Comparison of ENCODE assay signal across 9 cellular contexts in genomic region chr2:8803658-8804379, GRCh38. TPM values are rescaled to one million over a fixed set of nuclear protein-coding genes. Genes with fewer than 3 reads are reported as not detected.
DNase-seq lines count a peak whose midpoint lies in the region; ATAC-seq, FAIRE-seq and TF ChIP-seq lines count a peak whose summit lies in the region.
"Had no signal": no experiment of that assay in that cellular context is flagged by ENCODE, and none has a peak within 500 bp of the region (broad histone marks: within the 10 kb centered on the region; RNA-seq: fewer than 3 reads in every experiment).

No MANE protein-coding gene starts in this region.

- no peaks in the 10 kb centered on the region for H3K79me2 ChIP-seq in OCI-LY3 (ENCODE audit: low read length)

- TF ChIP-seq CTCF in AG10803 (conservative IDR thresholded peaks at IDR 0.05; ENCODE audit: low read length): no peak
- peak; percentile 47 for TF ChIP-seq CTCF in OCI-LY3 (IDR thresholded peaks at IDR 0.05; ENCODE audit: low read depth, low read length)
- no peak for TF ChIP-seq CTCF in MCF 10A (IDR thresholded peaks at IDR 0.05; ENCODE audit: unreplicated experiment)
- no peak for TF ChIP-seq CTCF in D721Med (IDR thresholded peaks at IDR 0.05; ENCODE audit: insufficient read depth, missing control alignments)

- FAIRE-seq in D721Med (lab: Jason Lieb, UNC): no peak

- peaks cover 14% of the 10 kb centered on the region for H3K4me1 Mint-ChIP-seq in MCF 10A (ENCODE audit: insufficient read depth, unreplicated experiment)

- H3K4me2 ChIP-seq in OCI-LY3 (ENCODE audit: low read length): peak overlapping the region; percentile 48

- H3K4me3 ChIP-seq in AG10803 (ENCODE audit: low read length): no peak overlapping the region
- H3K4me3 ChIP-seq in OCI-LY3 (ENCODE audit: low read length): peak overlapping the region; percentile 18; the same call in 1 of the 2 replicates

- no peaks in the 10 kb centered on the region for H3K9me3 Mint-ChIP-seq in MCF 10A (ENCODE audit: unreplicated experiment)
- H3K9me3 Mint-ChIP-seq: naive thymus-derived CD4-positive, alpha-beta T cell had no signal

- ATAC-seq in GM18867 (IDR thresholded peaks at IDR 0.05; ENCODE audit: unreplicated experiment) (peak; percentile 99), HG03039 (IDR thresholded peaks at IDR 0.05; ENCODE audit: unreplicated experiment) (peak; percentile 98)
- ATAC-seq: naive thymus-derived CD4-positive, alpha-beta T cell had no signal

- CTCF ChIA-PET in MCF 10A (lab: Yijun Ruan, JAX): interaction anchor here (0.6 to 1.5 kb wide), 4 partner anchors 11 to 429 kb away, joined by 3 to 8 read pairs (median 4); no protein-coding TSS in a partner anchor

- DNase-seq in AG10803 (ENCODE audit: low read depth) (peak; percentile 76), MCF 10A (ENCODE audit: unreplicated experiment) (peak; percentile 93), non-pigmented ciliary epithelial cell (ENCODE audit: low read depth) (peak; percentile 89), SKM-1 treated with dmso at 0.1 percent for 144 hours (lab: John Stamatoyannopoulos, UW; ENCODE audit: unreplicated experiment) (no peak), D721Med (ENCODE audit: insufficient read length, low spot score) (no peak)

- H3K4me3 Mint-ChIP-seq in MCF 10A (ENCODE audit: unreplicated experiment): no peak overlapping the region
- H3K4me3 Mint-ChIP-seq: naive thymus-derived CD4-positive, alpha-beta T cell had no signal

- intact Hi-C loops in MCF 10A (cut with micrococcal nuclease): loop anchor here (2.0 to 5.0 kb wide), 2 partner anchors 33 to 112 kb away; partner anchors contain the start of gene KIDINS220

- 0 out of 2 replicates have a peak overlapping the region, but pooled peaks have one; percentile 3 for H3K9ac ChIP-seq in OCI-LY3 (ENCODE audit: low read length)

- H3K27me3 Mint-ChIP-seq in MCF 10A (ENCODE audit: insufficient read depth, unreplicated experiment): no peaks in the 10 kb centered on the region
- H3K27me3 Mint-ChIP-seq: naive thymus-derived CD4-positive, alpha-beta T cell had no signal

- peak overlapping the region; percentile 63 for H3K27ac ChIP-seq in OCI-LY3 (ENCODE audit: low read length)

- H4K20me1 ChIP-seq in OCI-LY3 (ENCODE audit: insufficient read depth, low read length): no peaks in the 10 kb centered on the region

- peaks cover 39% of the 10 kb centered on the region for H3K36me3 ChIP-seq in OCI-LY3 (replicated peaks; ENCODE audit: low read depth, low read length)

- no peaks in the 10 kb centered on the region for H3K9me3 ChIP-seq in OCI-LY3 (ENCODE audit: insufficient read depth, low read length)

- POLR2A ChIA-PET in MCF 10A (lab: Yijun Ruan, JAX): interaction anchor here (0.6 to 3.6 kb wide), 8 partner anchors 9 to 299 kb away, joined by 3 to 26 read pairs (median 5); partner anchors contain the start of genes ID2, KIDINS220 and MBOAT2

- no peak overlapping the region for H2AFZ ChIP-seq in OCI-LY3 (ENCODE audit: low read depth, low read length)

- peaks cover 24% of the 10 kb centered on the region for H3K4me1 ChIP-seq in OCI-LY3 (ENCODE audit: low read length)

- no TSS peak for BruUV-seq in MCF 10A (replicated peaks; lab: Mats Ljungman, UMichigan)

- peaks cover 49% of the 10 kb centered on the region for H3K36me3 Mint-ChIP-seq in MCF 10A (ENCODE audit: insufficient read depth, unreplicated experiment)

- H3K27me3 ChIP-seq in OCI-LY3 (ENCODE audit: low read depth, low read length): no peaks in the 10 kb centered on the region

- peak overlapping the region; percentile 83 for H3K27ac Mint-ChIP-seq in MCF 10A (ENCODE audit: low read depth, unreplicated experiment)

RNA-seq across cellular contexts. Expression of gene KIDINS220, which starts 33.6 kb away (rescaled TPM):
- 41.8 and 42.3 TPM in 2 replicates for total RNA-seq in MCF 10A (2022)

Comparison
In these comparisons a context has a peak if more than half of its experiments do, and no peak if none do; other contexts are left out.
1. DNase-seq: peak in AG10803 (single experiment), MCF 10A (single experiment) and non-pigmented ciliary epithelial cell (single experiment); none in SKM-1 treated with dmso at 0.1 percent for 144 hours (single experiment) and D721Med (single experiment).